8 cellular contexts compared by ENCODE assay signal in genomic region chrX:72573158-72573511, GRCh38. TPM values are rescaled to one million over a fixed set of nuclear protein-coding genes. Genes with fewer than 3 reads are reported as not detected.
DNase-seq lines count a peak whose midpoint lies in the region; ATAC-seq, FAIRE-seq and TF ChIP-seq lines count a peak whose summit lies in the region.

No MANE protein-coding gene starts in this region.

- peak overlapping the region; percentile 65 for H3K4me3 ChIP-seq in WI38 (ENCODE audit: low read depth, low read length)
- peak overlapping the region; percentile 44 to 75 (median 60) for H3K4me3 ChIP-seq in keratinocyte (ENCODE audit: control insufficient read depth in 2 of 3, extremely low read depth in 1 of 3, insufficient read depth in 2 of 3, low read depth in 1 of 3, low read length in 3 of 3)
- peak overlapping the region; percentile 55 to 61 for H3K4me3 ChIP-seq in vagina

- H3K27me3 ChIP-seq in keratinocyte (ENCODE audit: control insufficient read depth, extremely low read depth, insufficient read depth, low read length) (no peaks in the 10 kb centered on the region), vagina (no peaks in the 10 kb centered on the region)

- H3K79me2 ChIP-seq in keratinocyte (ENCODE audit: control insufficient read depth, insufficient read depth, low read length): peaks cover 7% of the 10 kb centered on the region

- no peaks in the 10 kb centered on the region for H3K9me3 ChIP-seq in keratinocyte (ENCODE audit: control insufficient read depth, low read depth, low read length)
- no peaks in the 10 kb centered on the region for H3K9me3 ChIP-seq in vagina

- dilution Hi-C loops in keratinocyte (cut with MboI; ENCODE audit: extremely low pct_ligation_motif_present, low sequenced_read_pairs): no loop called here

- TF ChIP-seq CTCF in WI38 (IDR thresholded peaks at IDR 0.05; ENCODE audit: low read depth, low read length) (no peak), keratinocyte (optimal IDR thresholded peaks at IDR 0.05 in 1 of 3, IDR thresholded peaks at IDR 0.05 in 1 of 3, conservative IDR thresholded peaks at IDR 0.05 in 1 of 3; ENCODE audit: extremely low read depth in 1 of 3, insufficient read depth in 2 of 3, low read length in 3 of 3) (no peak), vagina (IDR thresholded peaks at IDR 0.05) (no peak)

- H3K4me1 ChIP-seq in keratinocyte (ENCODE audit: control insufficient read depth, extremely low read depth, insufficient read depth, low read length) (no peaks in the 10 kb centered on the region), vagina (peaks cover 5% of the 10 kb centered on the region)

- TF ChIP-seq POLR2A in vagina (IDR thresholded peaks at IDR 0.05): no peak

- H4K20me1 ChIP-seq in keratinocyte (ENCODE audit: control insufficient read depth, extremely low read depth, insufficient read depth, low read length): no peaks in the 10 kb centered on the region

- ATAC-seq in GM18858 (IDR thresholded peaks at IDR 0.05; ENCODE audit: unreplicated experiment) (peak; percentile 19), HG02840 (IDR thresholded peaks at IDR 0.05; ENCODE audit: low FRiP score, unreplicated experiment) (peak; percentile 11)

- no peaks in the 10 kb centered on the region for H3K9me1 ChIP-seq in keratinocyte (ENCODE audit: control insufficient read depth, extremely low read depth, insufficient read depth, low read length)

- H3K9ac ChIP-seq in keratinocyte (ENCODE audit: control insufficient read depth, extremely low read depth, insufficient read depth, low read length): peak overlapping the region; percentile 74

- intact Hi-C loops in vagina (cut with DNase I): no loop called here

- H3K4me2 ChIP-seq in keratinocyte (ENCODE audit: control insufficient read depth, extremely low read depth, insufficient read depth, low read depth, low read length): peak overlapping the region; percentile 11

- no peak overlapping the region for H3K27ac ChIP-seq in keratinocyte (ENCODE audit: control insufficient read depth, insufficient read depth, low read length)
- peak overlapping the region; percentile 60 for H3K27ac ChIP-seq in vagina

- DNase-seq in keratinocyte (ENCODE audit: low read depth, low spot score) (no peak), vagina (ENCODE audit: extremely low spot score in 2 of 2) (no peak), NCI-H1092 treated with DMSO at 0.1 percent for 48 hours (lab: John Stamatoyannopoulos, UW) (no peak), dedifferentiated amniotic fluid mesenchymal stem cell (ENCODE audit: extremely low spot score) (no peak), AG08395 (ENCODE audit: low spot score) (no peak)

- no peaks in the 10 kb centered on the region for H3K36me3 ChIP-seq in keratinocyte (ENCODE audit: control insufficient read depth in 2 of 2, extremely low read depth in 1 of 2, insufficient read depth in 2 of 2, low read length in 2 of 2)
- H3K36me3 ChIP-seq in vagina: no peaks in the 10 kb centered on the region

- H2AFZ ChIP-seq in keratinocyte (ENCODE audit: control insufficient read depth, low read length): no peak overlapping the region

- FAIRE-seq in keratinocyte (lab: Jason Lieb, UNC): no peak

RNA-seq across cellular contexts. Expression of gene HDAC8, which starts 0.5 kb away (rescaled TPM):
- 22.4 to 27.3 TPM (median 23.8 TPM) in 3 replicates for polyA plus RNA-seq in keratinocyte
- 17.0 TPM for polyA plus RNA-seq in keratinocyte (2011; ENCODE audit: low read depth)
- 18.5 and 26.8 TPM in 2 replicates for polyA plus RNA-seq in keratinocyte (2011; cell fraction: cytosol; rRNA removed)
- polyA plus RNA-seq in keratinocyte (2011; cell fraction: nucleus; rRNA removed): 27.8 and 30.1 TPM in 2 replicates
- polyA plus RNA-seq in keratinocyte (2012; ENCODE audit: low replicate concordance): 16.6 and 20.4 TPM in 2 replicates
- 23.5 to 47.3 TPM (median 24.6 TPM) in 3 replicates for polyA minus RNA-seq in keratinocyte
- 10.0 TPM for polyA minus RNA-seq in keratinocyte (2011; cell fraction: cytosol; rRNA and poly(A)+ RNA removed)
- polyA minus RNA-seq in keratinocyte (2011; cell fraction: nucleus; rRNA and poly(A)+ RNA removed): 33.4 and 74.2 TPM in 2 replicates
- total RNA-seq in vagina: 33.4 TPM
